In genomic region chr15:56042523-56042922, GRCh38 we compare ENCODE assay signal across 15 cellular contexts. TPM values are rescaled to one million over a fixed set of nuclear protein-coding genes. Genes with fewer than 3 reads are reported as not detected.
DNase-seq lines count a peak whose midpoint lies in the region; ATAC-seq and TF ChIP-seq lines count a peak whose summit lies in the region.
"Had no signal": no experiment of that assay in that cellular context is flagged by ENCODE, and none has a peak within 500 bp of the region (broad histone marks: within the 10 kb centered on the region; RNA-seq: fewer than 3 reads in every experiment).

No MANE protein-coding gene starts in this region.

- DNase-seq in DND-41, result no peak
- DNase-seq in naive thymus-derived CD4-positive, alpha-beta T cell, result no peak
- DNase-seq in NOMO-1 (lab: John Stamatoyannopoulos, UW; ENCODE audit: unreplicated experiment in 2 of 2), result no peak
- DNase-seq in 8988T, result no peak
- DNase-seq: activated CD4-positive, CD25-positive, alpha-beta regulatory T cell treated with anti-CD3 and anti-CD28 coated beads, Interleukin-2, amount 50 U/mL, for 72 hours; activated effector memory CD4-positive, alpha-beta T cell treated with Interleukin-2 at 50 U/mL for 16 hours; KG1; NCI-H1436; stimulated activated CD4-positive, alpha-beta T cell treated with anti-CD3 and anti-CD28 coated beads, Interleukin-1b, Interleukin-23, amount 100 ng/mL, for 48 hours; stimulated activated CD8-positive, alpha-beta memory T cell treated with anti-CD3 and anti-CD28 coated beads, Interleukin-4, amount 100 ng/mL, for 48 hours had no signal

- peaks cover 0 to 19% (median 8%) of the 10 kb centered on the region in 11 experiments; a peak in 15 of 22 replicates for H3K9me3 ChIP-seq in BLaER1 treated with 17β-estradiol and CSF1 and Interleukin-3, amounts not matched to agents 10 nM and 100 nM (replicated peaks in 1 of 11)
- no peaks in the 10 kb centered on the region for H3K9me3 ChIP-seq in DND-41 (ENCODE audit: insufficient read depth, low read length, severe bottlenecking)
- H3K9me3 ChIP-seq in naive thymus-derived CD4-positive, alpha-beta T cell (ENCODE audit: control insufficient read depth in 2 of 3, low read length in 3 of 3), result no peaks in the 10 kb centered on the region
- H3K9me3 ChIP-seq: mucosa of descending colon, prostate gland had no signal

- CTCF ChIA-PET in naive thymus-derived CD4-positive, alpha-beta T cell (lab: Charles Lee), result interaction anchor here (1.2 kb wide), 1 partner anchor 11 kb away, joined by 4 read pairs; no protein-coding TSS in a partner anchor

- H3K9ac ChIP-seq in BLaER1 treated with 17β-estradiol and CSF1 and Interleukin-3, amounts not matched to agents 10 nM and 100 nM, result no peak overlapping the region
- H3K9ac ChIP-seq in DND-41 (ENCODE audit: low read depth, low read length), result no peak overlapping the region

- H3K27ac ChIP-seq in BLaER1 treated with 17β-estradiol and CSF1 and Interleukin-3, amounts not matched to agents 10 nM and 100 nM, result peak overlapping the region in 6 of 11 experiments; percentile 10 to 56 (median 30); a peak in 6 of 22 replicates
- no peak overlapping the region; the same call in 1 of the 2 replicates for H3K27ac ChIP-seq in DND-41 (ENCODE audit: low read length)
- H3K27ac ChIP-seq in naive thymus-derived CD4-positive, alpha-beta T cell (ENCODE audit: low read depth, low read length), result peak overlapping the region; percentile 64
- H3K27ac ChIP-seq: prostate gland had no signal

- H3K4me1 ChIP-seq in BLaER1 treated with 17β-estradiol and CSF1 and Interleukin-3, amounts not matched to agents 10 nM and 100 nM, result peaks cover 12 to 19% (median 16%) of the 10 kb centered on the region in 10 experiments
- peaks cover 22% of the 10 kb centered on the region for H3K4me1 ChIP-seq in DND-41 (ENCODE audit: insufficient read depth, low read length)
- H3K4me1 ChIP-seq in naive thymus-derived CD4-positive, alpha-beta T cell (ENCODE audit: control insufficient read depth in 2 of 2, insufficient read depth in 2 of 2, low read length in 2 of 2), result peaks cover 20 to 24% of the 10 kb centered on the region in 2 donors
- H3K4me1 ChIP-seq: prostate gland had no signal

- no peak overlapping the region for H2AFZ ChIP-seq in DND-41 (ENCODE audit: low read depth, low read length)

- no peaks in the 10 kb centered on the region for H3K79me2 ChIP-seq in DND-41 (ENCODE audit: insufficient read depth, low read length)

- ATAC-seq in DND-41 (ENCODE audit: insufficient read depth, low read depth) (no peak), HG02763 (IDR thresholded peaks at IDR 0.05; ENCODE audit: unreplicated experiment) (no peak)
- ATAC-seq in activated T-helper 17 cell treated with anti-CD3 and anti-CD28 coated beads, Interleukin-2, amount 50 U/mL, for 72 hours (replicated peaks), result no peak
- ATAC-seq in naive thymus-derived CD4-positive, alpha-beta T cell, result no peak

- peak overlapping the region; percentile 88 for H3K27ac Mint-ChIP-seq in activated T-helper 17 cell treated with anti-CD3 and anti-CD28 coated beads, Interleukin-2, amount 50 U/mL, for 72 hours
- peak overlapping the region in 8 of 9 donors; percentile 85 to 96 (median 90) for H3K27ac Mint-ChIP-seq in naive thymus-derived CD4-positive, alpha-beta T cell

- H3K4me3 Mint-ChIP-seq in activated T-helper 17 cell treated with anti-CD3 and anti-CD28 coated beads, Interleukin-2, amount 50 U/mL, for 72 hours, result peak overlapping the region; percentile 72
- peak overlapping the region in 8 of 10 donors; percentile 13 to 77 (median 67) for H3K4me3 Mint-ChIP-seq in naive thymus-derived CD4-positive, alpha-beta T cell

- no peak overlapping the region for H3K4me3 ChIP-seq in BLaER1 treated with 17β-estradiol and CSF1 and Interleukin-3, amounts not matched to agents 10 nM and 100 nM
- H3K4me3 ChIP-seq in DND-41 (ENCODE audit: low read depth in 1 of 2, low read length in 2 of 2), result no peak overlapping the region
- H3K4me3 ChIP-seq in naive thymus-derived CD4-positive, alpha-beta T cell (ENCODE audit: low read length), result peak overlapping the region; percentile 6
- H3K4me3 ChIP-seq: mucosa of descending colon, prostate gland had no signal

- H4K20me1 ChIP-seq in BLaER1 treated with 17β-estradiol and CSF1 and Interleukin-3, amounts not matched to agents 10 nM and 100 nM, result no peaks in the 10 kb centered on the region
- H4K20me1 ChIP-seq in DND-41 (ENCODE audit: insufficient read depth, low read length), result no peaks in the 10 kb centered on the region; the same call in 1 of the 2 replicates

- H3K4me1 Mint-ChIP-seq in activated T-helper 17 cell treated with anti-CD3 and anti-CD28 coated beads, Interleukin-2, amount 50 U/mL, for 72 hours, result peaks cover 39% of the 10 kb centered on the region
- H3K4me1 Mint-ChIP-seq in naive thymus-derived CD4-positive, alpha-beta T cell, result peaks cover 8 to 61% (median 45%) of the 10 kb centered on the region in 7 donors

- H3K36me3 ChIP-seq in BLaER1 treated with 17β-estradiol and CSF1 and Interleukin-3, amounts not matched to agents 10 nM and 100 nM, result no peaks in the 10 kb centered on the region
- H3K36me3 ChIP-seq in DND-41 (ENCODE audit: insufficient read depth, low read length), result no peaks in the 10 kb centered on the region
- H3K36me3 ChIP-seq in naive thymus-derived CD4-positive, alpha-beta T cell (ENCODE audit: control insufficient read depth in 2 of 3, insufficient read depth in 3 of 3, low read length in 3 of 3), result no peaks in the 10 kb centered on the region
- H3K36me3 ChIP-seq: prostate gland had no signal

- POLR2A ChIA-PET in naive thymus-derived CD4-positive, alpha-beta T cell (lab: Charles Lee), result interaction anchor here (0.6 to 1.0 kb wide), 3 partner anchors 21 to 1179 kb away, joined by 3 read pairs; no protein-coding TSS in a partner anchor

- no peak for TF ChIP-seq CTCF in DND-41 (IDR thresholded peaks at IDR 0.05; ENCODE audit: borderline replicate concordance, extremely low read depth, low read length, poor library complexity, severe bottlenecking)

- H3K27me3 Mint-ChIP-seq in activated T-helper 17 cell treated with anti-CD3 and anti-CD28 coated beads, Interleukin-2, amount 50 U/mL, for 72 hours, result no peaks in the 10 kb centered on the region
- H3K27me3 Mint-ChIP-seq in naive thymus-derived CD4-positive, alpha-beta T cell, result peaks cover 0 to 3% (median 0%) of the 10 kb centered on the region in 5 donors

- intact Hi-C loops in naive thymus-derived CD4-positive, alpha-beta T cell (cut with micrococcal nuclease), result loop anchor here (2.0 to 5.0 kb wide), 3 partner anchors 50 to 202 kb away; partner anchors contain the start of genes NEDD4 (in 2 of the 2) and RFX7 (in 1 of the 2)

- H3K4me2 ChIP-seq in BLaER1 treated with 17β-estradiol and CSF1 and Interleukin-3, amounts not matched to agents 10 nM and 100 nM, result peak overlapping the region; percentile 46 to 83 (median 65)
- H3K4me2 ChIP-seq in DND-41 (ENCODE audit: insufficient read depth, low read length), result peak overlapping the region; percentile 36; the same call in 1 of the 2 replicates

- H3K27me3 ChIP-seq in BLaER1 treated with 17β-estradiol and CSF1 and Interleukin-3, amounts not matched to agents 10 nM and 100 nM, result no peaks in the 10 kb centered on the region
- no peaks in the 10 kb centered on the region for H3K27me3 ChIP-seq in DND-41 (ENCODE audit: insufficient read depth, low read length, poor library complexity)
- no peaks in the 10 kb centered on the region for H3K27me3 ChIP-seq in naive thymus-derived CD4-positive, alpha-beta T cell (ENCODE audit: control insufficient read depth in 2 of 2, insufficient read depth in 2 of 2, low read length in 2 of 2)

- peaks cover 14% of the 10 kb centered on the region for H3K36me3 Mint-ChIP-seq in activated T-helper 17 cell treated with anti-CD3 and anti-CD28 coated beads, Interleukin-2, amount 50 U/mL, for 72 hours (ENCODE audit: low read depth)
- peaks cover 0 to 17% (median 0%) of the 10 kb centered on the region in 5 donors for H3K36me3 Mint-ChIP-seq in naive thymus-derived CD4-positive, alpha-beta T cell

- peaks cover 4% of the 10 kb centered on the region for H3K9me3 Mint-ChIP-seq in activated T-helper 17 cell treated with anti-CD3 and anti-CD28 coated beads, Interleukin-2, amount 50 U/mL, for 72 hours
- peaks cover 0 to 22% (median 2%) of the 10 kb centered on the region in 11 donors for H3K9me3 Mint-ChIP-seq in naive thymus-derived CD4-positive, alpha-beta T cell

RNA-seq across cellular contexts. Expression of gene NEDD4, which starts 49.1 kb away (rescaled TPM):
- total RNA-seq in activated T-helper 17 cell treated with anti-CD3 and anti-CD28 coated beads, Interleukin-2, amount 50 U/mL, for 72 hours, result 10 to 100 TPM; 10.2 to 18.4 TPM
- total RNA-seq in naive thymus-derived CD4-positive, alpha-beta T cell, result 10 to 100 TPM in 1 of 5 experiments, 1 to 10 TPM in 4; 3.3 to 15.1 (median 5.4) TPM
- 1 to 10 TPM; 1.1 to 3.4 TPM for polyA plus RNA-seq in naive thymus-derived CD4-positive, alpha-beta T cell
